10 cellular contexts compared by ENCODE assay signal in the genomic region with DNA sequence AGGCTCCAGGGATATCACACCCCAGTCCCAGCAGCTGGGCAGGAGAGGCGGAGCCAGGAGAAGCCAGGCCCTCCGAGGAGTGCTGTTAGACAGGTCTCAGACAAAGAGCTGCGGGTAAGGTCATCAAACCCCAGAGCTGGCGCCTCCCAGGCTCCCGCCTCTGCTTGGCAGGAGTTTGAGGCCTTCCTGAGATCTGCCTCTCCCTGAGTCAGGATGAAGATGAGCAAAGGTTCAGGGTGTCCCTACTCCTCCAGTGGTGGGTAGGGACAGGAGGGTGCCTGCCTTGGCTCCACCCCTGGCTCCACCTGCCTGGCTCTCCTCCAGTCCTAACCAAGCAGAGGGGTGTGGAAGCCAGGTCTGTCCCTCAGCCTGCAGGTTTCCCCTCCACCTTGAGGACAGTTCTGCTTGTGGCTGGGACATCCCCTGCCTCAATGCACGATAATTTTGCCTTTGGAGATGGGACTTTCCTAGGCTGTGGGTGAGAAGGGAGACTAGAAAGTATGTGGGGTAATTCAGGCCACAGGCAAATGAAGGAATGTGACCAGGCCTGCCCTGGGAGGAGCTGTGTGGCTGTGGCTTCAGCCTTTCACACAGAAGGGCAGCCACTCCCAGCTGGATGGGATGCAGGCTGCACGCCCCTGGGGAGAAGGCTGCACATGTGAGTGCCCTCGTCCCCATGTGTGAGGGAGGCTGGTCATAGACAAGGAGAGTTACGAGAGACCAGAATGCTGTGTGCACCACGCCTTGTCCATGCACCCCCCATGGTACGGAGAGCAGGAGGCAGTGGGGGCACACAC. TPM values are rescaled to one million over a fixed set of nuclear protein-coding genes. Genes with fewer than 3 reads are reported as not detected.
DNase-seq lines count a peak whose midpoint lies in the region; ATAC-seq and TF ChIP-seq lines count a peak whose summit lies in the region.
"Had no signal": no experiment of that assay in that cellular context is flagged by ENCODE, and none has a peak within 500 bp of the region (broad histone marks: within the 10 kb centered on the region; RNA-seq: fewer than 3 reads in every experiment).

No MANE protein-coding gene starts in this region.

- no peak overlapping the region for H2BK5ac ChIP-seq in mesendoderm (ENCODE audit: low read length)

- H3K4me2 ChIP-seq in HCT116 (ENCODE audit: low read length) (peak overlapping the region; percentile 93), mesendoderm (ENCODE audit: low read length) (no peak overlapping the region)

- H3K27me3 Mint-ChIP-seq in immature natural killer cell (ENCODE audit: low read depth in 3 of 3): peaks cover 5 to 8% (median 5%) of the 10 kb centered on the region in 3 donors

- H3K56ac ChIP-seq in mesendoderm (ENCODE audit: low read length): peak overlapping the region; percentile 73

- DNase-seq in NCI-H1417 (lab: John Stamatoyannopoulos, UW) (peak; percentile 11 to 65 (median 24)), NCI-H1417 treated with DMSO at 0.1 percent for 48 hours (lab: John Stamatoyannopoulos, UW) (no peak), HCT116 (ENCODE audit: low read depth, low spot score) (no peak), RPMI8226 (peak; percentile 51), mesendoderm (peak; percentile 87), D341Med (ENCODE audit: low spot score) (no peak), AML-193 (lab: John Stamatoyannopoulos, UW) (no peak), immature natural killer cell (no peak)

- H3K27me3 ChIP-seq in HCT116 (ENCODE audit: insufficient read depth, low read length): no peaks in the 10 kb centered on the region
- H3K27me3 ChIP-seq in mesendoderm (ENCODE audit: insufficient read depth, low read length, poor library complexity): no peaks in the 10 kb centered on the region

- no peaks in the 10 kb centered on the region for H3K9me3 ChIP-seq in HCT116 (ENCODE audit: control insufficient read depth in 1 of 2, insufficient read depth in 1 of 2, low read depth in 1 of 2, low read length in 2 of 2)

- no peak overlapping the region for H4K5ac ChIP-seq in mesendoderm (ENCODE audit: low read length)

- peak; percentile 79 for ATAC-seq in HCT116

- H3K23ac ChIP-seq in mesendoderm (ENCODE audit: low read length): no peak overlapping the region

- no peak overlapping the region for H3K4me3 Mint-ChIP-seq in immature natural killer cell

- intact Hi-C loops in HCT116 (cut with micrococcal nuclease): no loop called here

- no peaks in the 10 kb centered on the region for H3K36me3 Mint-ChIP-seq in immature natural killer cell

- peaks cover 2 to 3% of the 10 kb centered on the region in 2 donors for H3K4me1 Mint-ChIP-seq in immature natural killer cell

- H3K4me3 ChIP-seq in HCT116 (replicated peaks in 1 of 2; ENCODE audit: low read depth in 1 of 2, low read length in 2 of 2) (peak overlapping the region in 1 of 2 experiments; percentile 8; a peak in 1 of 4 replicates), mesendoderm (ENCODE audit: low read length) (no peak overlapping the region)

- no peak overlapping the region for H3K4ac ChIP-seq in mesendoderm (ENCODE audit: low read depth, low read length)

- no CpG with 5 or more reads among the region's 11 CpGs for WGBS in mesendoderm (ENCODE audit: extremely low coverage, insufficient coverage, low lambda C conversion rate)

- H4K20me1 ChIP-seq in HCT116 (ENCODE audit: insufficient read depth): no peaks in the 10 kb centered on the region

- no peak overlapping the region for H2AK5ac ChIP-seq in mesendoderm (ENCODE audit: low read length)

- H2BK120ac ChIP-seq in mesendoderm (ENCODE audit: low read depth, low read length): no peak overlapping the region

- no peaks in the 10 kb centered on the region for H3K79me1 ChIP-seq in mesendoderm (ENCODE audit: low read length)

- POLR2A ChIA-PET in HCT116 (lab: Charles Lee): interaction anchor here (0.6 to 1.4 kb wide), 4 partner anchors 10 to 411 kb away, joined by 3 to 5 read pairs (median 3); partner anchors contain the start of gene COPS7A

- RAD21 ChIA-PET in HCT116 (lab: Charles Lee; ENCODE audit: low non-redundant PET in 1 of 2, low total read pairs in 2 of 2, uncharacterized antibody in 2 of 2, unreplicated experiment in 2 of 2): no interaction called here

- no peak overlapping the region for H2BK15ac ChIP-seq in mesendoderm (replicated peaks; ENCODE audit: low read depth)

- no peak overlapping the region for H2AFZ ChIP-seq in HCT116 (ENCODE audit: low read depth, low read length, poor library complexity, severe bottlenecking)

- no peaks in the 10 kb centered on the region for H3K9me3 Mint-ChIP-seq in immature natural killer cell

- CTCF ChIA-PET in HCT116 (lab: Charles Lee): no interaction called here

- TF ChIP-seq CTCF in HCT116 (IDR thresholded peaks at IDR 0.05 in 2 of 3, conservative IDR thresholded peaks at IDR 0.05 in 1 of 3; ENCODE audit: borderline replicate concordance in 1 of 3, insufficient read depth in 1 of 3, low read depth in 2 of 3, low read length in 2 of 3): no peak

- no peaks in the 10 kb centered on the region for H3K79me2 ChIP-seq in HCT116 (ENCODE audit: insufficient read depth, low read length)
- H3K79me2 ChIP-seq in mesendoderm (ENCODE audit: control insufficient read depth, insufficient read depth, low read length): no peaks in the 10 kb centered on the region

- H3K27ac ChIP-seq in HCT116 (ENCODE audit: low read depth, low read length) (peak overlapping the region; percentile 57), mesendoderm (ENCODE audit: low read depth, low read length) (no peak overlapping the region)

- no peak for TF ChIP-seq POLR2A in HCT116 (IDR thresholded peaks at IDR 0.05; ENCODE audit: borderline replicate concordance, extremely low read depth, insufficient read depth, insufficient read length)

- peak overlapping the region; percentile 26; the same call in 1 of the 2 replicates for H3K9ac ChIP-seq in HCT116 (ENCODE audit: low read length)
- peak overlapping the region; percentile 30 for H3K9ac ChIP-seq in mesendoderm (ENCODE audit: low read length)

- no peaks in the 10 kb centered on the region for H3K9me2 ChIP-seq in HCT116 (ENCODE audit: insufficient read depth)

- H3K36me3 ChIP-seq in HCT116 (ENCODE audit: control insufficient read depth in 1 of 2, insufficient read depth in 2 of 2, low read length in 2 of 2): peaks cover 0 to 12% of the 10 kb centered on the region in 2 experiments; a peak in 2 of 4 replicates
- no peaks in the 10 kb centered on the region for H3K36me3 ChIP-seq in mesendoderm (ENCODE audit: control insufficient read depth, insufficient read depth, low read length)

- H3K27ac Mint-ChIP-seq in immature natural killer cell: no peak overlapping the region

- no peak for TF ChIP-seq RAD21 in HCT116 (IDR thresholded peaks at IDR 0.05; ENCODE audit: low read depth)

- no peak overlapping the region for H3K18ac ChIP-seq in mesendoderm (ENCODE audit: low read length)

- no peak overlapping the region for H4K8ac ChIP-seq in mesendoderm (ENCODE audit: low read depth, low read length)

- BruUV-seq in HCT116 (replicated peaks; lab: Mats Ljungman, UMichigan): no TSS peak

- H3K4me1 ChIP-seq in HCT116 (ENCODE audit: control insufficient read depth in 1 of 2, insufficient read depth in 2 of 2, low read length in 2 of 2) (peaks cover 31 to 41% of the 10 kb centered on the region in 2 experiments), mesendoderm (ENCODE audit: control insufficient read depth, low read depth, low read length) (peaks cover 9% of the 10 kb centered on the region)

TF ChIP-seq in HCT116, 20 proteins besides CTCF, POLR2A, EP300 and RAD21:
- TF ChIP-seq, protein P1, sequence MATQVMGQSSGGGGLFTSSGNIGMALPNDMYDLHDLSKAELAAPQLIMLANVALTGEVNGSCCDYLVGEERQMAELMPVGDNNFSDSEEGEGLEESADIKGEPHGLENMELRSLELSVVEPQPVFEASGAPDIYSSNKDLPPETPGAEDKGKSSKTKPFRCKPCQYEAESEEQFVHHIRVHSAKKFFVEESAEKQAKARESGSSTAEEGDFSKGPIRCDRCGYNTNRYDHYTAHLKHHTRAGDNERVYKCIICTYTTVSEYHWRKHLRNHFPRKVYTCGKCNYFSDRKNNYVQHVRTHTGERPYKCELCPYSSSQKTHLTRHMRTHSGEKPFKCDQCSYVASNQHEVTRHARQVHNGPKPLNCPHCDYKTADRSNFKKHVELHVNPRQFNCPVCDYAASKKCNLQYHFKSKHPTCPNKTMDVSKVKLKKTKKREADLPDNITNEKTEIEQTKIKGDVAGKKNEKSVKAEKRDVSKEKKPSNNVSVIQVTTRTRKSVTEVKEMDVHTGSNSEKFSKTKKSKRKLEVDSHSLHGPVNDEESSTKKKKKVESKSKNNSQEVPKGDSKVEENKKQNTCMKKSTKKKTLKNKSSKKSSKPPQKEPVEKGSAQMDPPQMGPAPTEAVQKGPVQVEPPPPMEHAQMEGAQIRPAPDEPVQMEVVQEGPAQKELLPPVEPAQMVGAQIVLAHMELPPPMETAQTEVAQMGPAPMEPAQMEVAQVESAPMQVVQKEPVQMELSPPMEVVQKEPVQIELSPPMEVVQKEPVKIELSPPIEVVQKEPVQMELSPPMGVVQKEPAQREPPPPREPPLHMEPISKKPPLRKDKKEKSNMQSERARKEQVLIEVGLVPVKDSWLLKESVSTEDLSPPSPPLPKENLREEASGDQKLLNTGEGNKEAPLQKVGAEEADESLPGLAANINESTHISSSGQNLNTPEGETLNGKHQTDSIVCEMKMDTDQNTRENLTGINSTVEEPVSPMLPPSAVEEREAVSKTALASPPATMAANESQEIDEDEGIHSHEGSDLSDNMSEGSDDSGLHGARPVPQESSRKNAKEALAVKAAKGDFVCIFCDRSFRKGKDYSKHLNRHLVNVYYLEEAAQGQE (IDR thresholded peaks at IDR 0.05; ENCODE audit: low read depth): no peak
- TF ChIP-seq CEBPB (IDR thresholded peaks at IDR 0.05; ENCODE audit: low read depth) (no peak), EZH2 (IDR thresholded peaks at IDR 0.05) (no peak), SP1 (IDR thresholded peaks at IDR 0.05; ENCODE audit: low read depth) (0 out of 2 replicates have a peak, but pooled peaks have one; percentile 38), ELF1 (IDR thresholded peaks at IDR 0.05; ENCODE audit: borderline replicate concordance, low read depth) (no peak), POLR2AphosphoS5 (IDR thresholded peaks at IDR 0.05; ENCODE audit: low read depth, low read length) (peak; percentile 44; the same call in 1 of the 2 replicates)

RNA-seq across cellular contexts. Expression of gene PLEKHG6, which starts 2.2 kb away (rescaled TPM):
- total RNA-seq in HCT116 (2021; ENCODE audit: unreplicated experiment): 27.4 TPM
- polyA plus RNA-seq in HCT116 (2012): 16.5 and 19.9 TPM in 2 replicates
- polyA plus RNA-seq in mesendoderm (2013, experiment 1 of 2): 23.2 TPM
- polyA plus RNA-seq in mesendoderm (2013, experiment 2 of 2): 22.0 TPM
- polyA plus RNA-seq in immature natural killer cell: under 1 TPM in 2 of 3 donors, not detected in 1; 0.19 to 0.61 TPM
- total RNA-seq: glomerular endothelial cell, SK-MEL-5 had no signal

RNA-seq across cellular contexts. Expression of gene TNFRSF1A, which starts 29.1 kb away (rescaled TPM):
- 129 TPM for total RNA-seq in HCT116 (2021; ENCODE audit: unreplicated experiment)
- polyA plus RNA-seq in HCT116 (2012): 91.0 and 116 TPM in 2 replicates
- 87.0 TPM for polyA plus RNA-seq in mesendoderm (2013, experiment 1 of 2)
- polyA plus RNA-seq in mesendoderm (2013, experiment 2 of 2): 84.9 TPM
- polyA plus RNA-seq in immature natural killer cell: 10 to 100 TPM; 37.7 to 89.0 (median 67.0) TPM

Comparison
In these comparisons a context has a peak if more than half of its experiments do, and no peak if none do; other contexts are left out.
1. DNase-seq: peak in NCI-H1417 (3 of 3), RPMI8226 (single experiment) and mesendoderm (single experiment); none in NCI-H1417 treated with DMSO at 0.1 percent for 48 hours (single experiment), HCT116 (single experiment), D341Med (single experiment), AML-193 (0 of 2) and immature natural killer cell (0 of 3).